8 cellular contexts compared by ENCODE assay signal in genomic region chr12:38977132-38977531, GRCh38.
"Had no signal": no experiment of that assay in that cellular context is flagged by ENCODE, and none has a peak within 500 bp of the region (broad histone marks: within the 10 kb centered on the region; RNA-seq: fewer than 3 reads in every experiment).

No MANE protein-coding gene starts in this region.

- FAIRE-seq: G401.6, GM12878, GM12891, GM12892, GM18507, GM19239 had no signal

- H3K4me3 ChIP-seq: GM12878 had no signal

- DNase-seq: GDM1, GF-D8 had no signal

- ATAC-seq: GM12878 had no signal
